Comparison of ENCODE assay signal across 16 cellular contexts in the genomic region with DNA sequence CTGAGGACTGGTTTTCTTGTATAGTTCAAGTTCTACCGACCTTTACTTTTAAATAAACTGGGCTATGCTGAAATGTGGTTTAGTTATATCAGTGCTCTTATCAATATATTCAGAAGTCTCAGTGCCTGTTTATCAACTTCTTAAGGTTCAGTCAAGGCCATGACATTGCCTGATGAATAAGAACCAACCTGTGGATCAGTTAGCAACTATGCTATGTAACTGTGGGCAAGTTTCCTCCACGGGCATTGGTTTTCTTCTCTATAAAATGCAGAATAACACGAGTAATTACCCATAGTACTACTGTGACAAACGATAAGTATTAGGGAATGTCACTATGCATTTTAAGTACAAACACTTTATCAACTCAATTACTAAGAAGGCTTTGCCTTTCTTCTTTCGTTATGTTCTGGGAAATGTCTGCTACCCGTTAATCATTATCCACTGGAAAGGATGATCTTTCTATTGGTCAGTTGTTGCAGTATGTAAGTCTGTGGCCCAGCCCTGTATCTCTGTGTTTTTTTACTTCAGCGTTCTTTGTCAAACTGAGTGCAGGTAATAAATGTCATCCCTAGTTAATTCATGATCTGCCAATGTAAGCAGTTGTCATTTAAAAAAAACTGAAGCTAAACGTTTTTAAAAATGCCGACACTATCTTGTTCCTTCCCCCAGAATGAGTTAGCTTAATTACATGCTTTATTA.
DNase-seq lines count a peak whose midpoint lies in the region; TF ChIP-seq lines count a peak whose summit lies in the region.
"Had no signal": no experiment of that assay in that cellular context is flagged by ENCODE, and none has a peak within 500 bp of the region (broad histone marks: within the 10 kb centered on the region; RNA-seq: fewer than 3 reads in every experiment).

No MANE protein-coding gene starts in this region.

- H2BK12ac ChIP-seq in mesenchymal stem cell (ENCODE audit: low read length in 2 of 2) = no peak overlapping the region

- CTCF ChIA-PET in Calu3 (lab: Charles Lee) = no interaction called here

- no peak overlapping the region for H3K18ac ChIP-seq in mesenchymal stem cell (ENCODE audit: low read depth in 1 of 2, low read length in 2 of 2)

- no peak for TF ChIP-seq POLR2A in prostate gland (IDR thresholded peaks at IDR 0.05)

- no peak overlapping the region for H2BK5ac ChIP-seq in mesenchymal stem cell (ENCODE audit: low read depth, low read length, poor library complexity, severe bottlenecking)

- intact Hi-C loops in Calu3 (cut with micrococcal nuclease; ENCODE audit: unreplicated experiment) (loop anchor here (5.0 kb wide), 1 partner anchor 45 kb away; no protein-coding TSS in a partner anchor), ascending aorta (cut with DNase I) (loop anchor here (5.0 kb wide), 1 partner anchor 180 kb away; a partner anchor contains a TSS), tibial artery (cut with DNase I; ENCODE audit: low total_unique reads) (no loop called here), prostate gland (cut with DNase I) (no loop called here)

- H3K23ac ChIP-seq in mesenchymal stem cell (ENCODE audit: low read length in 2 of 2) = no peak overlapping the region

- no peaks in the 10 kb centered on the region for H3K79me1 ChIP-seq in mesenchymal stem cell (replicated peaks; ENCODE audit: low read length, poor library complexity, severe bottlenecking)

- H3K27ac ChIP-seq in ascending aorta (peak overlapping the region; percentile 55 to 64), mesenchymal stem cell (ENCODE audit: low read length, poor library complexity, severe bottlenecking) (no peak overlapping the region), tibial artery (peak overlapping the region; percentile 15 to 26), prostate gland (no peak overlapping the region)

- H3K27me3 Mint-ChIP-seq in Calu3 (ENCODE audit: unreplicated experiment) = no peaks in the 10 kb centered on the region
- H3K27me3 Mint-ChIP-seq in progenitor cell of endocrine pancreas = no peaks in the 10 kb centered on the region
- H3K27me3 Mint-ChIP-seq: CD4-positive, alpha-beta memory T cell had no signal

- no peak overlapping the region for H3K9ac ChIP-seq in mesenchymal stem cell (ENCODE audit: low read length)

- BruUV-seq in Calu3 (replicated peaks; lab: Mats Ljungman, UMichigan) = no TSS peak

- H3K9me3 Mint-ChIP-seq in Calu3 (ENCODE audit: low read depth, unreplicated experiment) = no peaks in the 10 kb centered on the region
- no peaks in the 10 kb centered on the region for H3K9me3 Mint-ChIP-seq in progenitor cell of endocrine pancreas (ENCODE audit: low read depth)

- H3K9me3 ChIP-seq in ascending aorta (no peaks in the 10 kb centered on the region), mesenchymal stem cell (ENCODE audit: control insufficient read depth, low read length) (no peaks in the 10 kb centered on the region), tibial artery (no peaks in the 10 kb centered on the region), prostate gland (no peaks in the 10 kb centered on the region)

- H3K4me2 ChIP-seq in mesenchymal stem cell (ENCODE audit: low read length, poor library complexity, severe bottlenecking) = no peak overlapping the region

- H3K4me1 Mint-ChIP-seq in Calu3 (ENCODE audit: low read depth, unreplicated experiment) (peaks cover 20% of the 10 kb centered on the region), progenitor cell of endocrine pancreas (ENCODE audit: low read depth) (peaks cover 22% of the 10 kb centered on the region)
- H3K4me1 Mint-ChIP-seq: CD4-positive, alpha-beta memory T cell had no signal

- no peak overlapping the region for H3K4me3 ChIP-seq in ascending aorta
- no peak overlapping the region for H3K4me3 ChIP-seq in mesenchymal stem cell (ENCODE audit: insufficient read depth in 1 of 2, low read depth in 1 of 2, low read length in 2 of 2)
- H3K4me3 ChIP-seq in tibial artery = no peak overlapping the region
- H3K4me3 ChIP-seq in prostate gland = no peak overlapping the region

- H3K27me3 ChIP-seq in ascending aorta (no peaks in the 10 kb centered on the region), mesenchymal stem cell (ENCODE audit: control insufficient read depth in 1 of 2, insufficient read depth in 1 of 2, low read length in 2 of 2) (no peaks in the 10 kb centered on the region), tibial artery (no peaks in the 10 kb centered on the region), prostate gland (replicated peaks; ENCODE audit: insufficient read depth) (no peaks in the 10 kb centered on the region)

- H3K36me3 ChIP-seq in ascending aorta (no peaks in the 10 kb centered on the region), mesenchymal stem cell (ENCODE audit: control insufficient read depth in 1 of 2, insufficient read depth in 2 of 2, low read depth in 1 of 2, low read length in 2 of 2) (no peaks in the 10 kb centered on the region), tibial artery (no peaks in the 10 kb centered on the region), prostate gland (no peaks in the 10 kb centered on the region)

- no peak overlapping the region for H3K4ac ChIP-seq in mesenchymal stem cell (ENCODE audit: low read depth in 1 of 2, low read length in 2 of 2)

- H4K8ac ChIP-seq in mesenchymal stem cell (ENCODE audit: low read length) = no peak overlapping the region

- H3K14ac ChIP-seq in mesenchymal stem cell (ENCODE audit: low read length in 2 of 2) = no peak overlapping the region

- DNase-seq in Calu3 = no peak
- DNase-seq in ascending aorta (ENCODE audit: low spot score in 2 of 2) = no peak
- DNase-seq in mesenchymal stem cell = peak; percentile 10
- DNase-seq in tibial artery = no peak
- no peak for DNase-seq in progenitor cell of endocrine pancreas (ENCODE audit: low spot score, unreplicated experiment)
- DNase-seq in prostate gland (ENCODE audit: low spot score) = no peak
- no peak for DNase-seq in stimulated activated CD8-positive, alpha-beta memory T cell treated with anti-CD3 and anti-CD28 coated beads, Interleukin-4, amount 100 ng/mL, for 48 hours
- DNase-seq: CD4-positive, alpha-beta memory T cell; DMS 273 treated with DMSO at 0.1 percent for 48 hours; IMR-90; Kasumi-1; NCI-H1105 treated with DMSO at 0.1 percent for 48 hours; NCI-H187 treated with DMSO at 0.1 percent for 48 hours; NCI-H446 treated with DMSO at 0.1 percent for 48 hours; NCI-H774; SHP77 had no signal

- H2AFZ ChIP-seq in mesenchymal stem cell (ENCODE audit: low read depth, low read length) = no peak overlapping the region

- WGBS in mesenchymal stem cell = 21% methylated on average over 4 of the region's 9 CpGs
- 33% methylated on average over 9 of the region's 9 CpGs for whole genome bisulfite sequencing in prostate gland

- H3K27ac Mint-ChIP-seq in Calu3 (ENCODE audit: unreplicated experiment) = no peak overlapping the region
- H3K27ac Mint-ChIP-seq in progenitor cell of endocrine pancreas = no peak overlapping the region
- H3K27ac Mint-ChIP-seq: CD4-positive, alpha-beta memory T cell had no signal

- peak overlapping the region; percentile 21 for H3K4me3 Mint-ChIP-seq in Calu3 (ENCODE audit: low read depth, unreplicated experiment)
- H3K4me3 Mint-ChIP-seq in progenitor cell of endocrine pancreas (ENCODE audit: low read depth) = no peak overlapping the region
- H3K4me3 Mint-ChIP-seq: CD4-positive, alpha-beta memory T cell had no signal

- no peak overlapping the region for H2BK15ac ChIP-seq in mesenchymal stem cell (ENCODE audit: low read depth, poor library complexity, severe bottlenecking)

- no peak overlapping the region for H2BK120ac ChIP-seq in mesenchymal stem cell (ENCODE audit: low read depth, low read length)

- no peak overlapping the region for H4K91ac ChIP-seq in mesenchymal stem cell (ENCODE audit: low read length)

- H3K4me1 ChIP-seq in ascending aorta = peaks cover 0 to 19% of the 10 kb centered on the region in 2 donors
- no peaks in the 10 kb centered on the region for H3K4me1 ChIP-seq in mesenchymal stem cell (ENCODE audit: control insufficient read depth, insufficient read depth, low read depth, low read length)
- H3K4me1 ChIP-seq in tibial artery = peaks cover 0 to 35% (median 4%) of the 10 kb centered on the region in 4 donors
- no peaks in the 10 kb centered on the region for H3K4me1 ChIP-seq in prostate gland (replicated peaks)

- no peak overlapping the region for H2AK5ac ChIP-seq in mesenchymal stem cell (ENCODE audit: low read length, severe bottlenecking)

- peaks cover 5% of the 10 kb centered on the region for H3K36me3 Mint-ChIP-seq in Calu3 (ENCODE audit: insufficient read depth, unreplicated experiment)
- H3K36me3 Mint-ChIP-seq in progenitor cell of endocrine pancreas (ENCODE audit: insufficient read depth) = no peaks in the 10 kb centered on the region
- H3K36me3 Mint-ChIP-seq: CD4-positive, alpha-beta memory T cell had no signal

- no peak for TF ChIP-seq CTCF in Calu3 (IDR thresholded peaks at IDR 0.05; ENCODE audit: unreplicated experiment)
- TF ChIP-seq CTCF in ascending aorta (IDR thresholded peaks at IDR 0.05) = no peak
- no peak for TF ChIP-seq CTCF in tibial artery (IDR thresholded peaks at IDR 0.05)
- no peak for TF ChIP-seq CTCF in progenitor cell of endocrine pancreas (IDR thresholded peaks at IDR 0.05; ENCODE audit: unreplicated experiment)
- TF ChIP-seq CTCF in prostate gland (IDR thresholded peaks at IDR 0.05) = no peak

Comparison
In these comparisons a context has a peak if more than half of its experiments do, and no peak if none do; other contexts are left out.
1. H3K27ac ChIP-seq: peak in ascending aorta (2 of 2) and tibial artery (2 of 2); none in mesenchymal stem cell (single experiment) and prostate gland (0 of 2).
2. intact Hi-C loops: an anchor here in Calu3 (5.0 kb wide) and ascending aorta (5.0 kb wide); none called in tibial artery and prostate gland.